In genomic region chr12:88058719-88059077, GRCh38 we compare ENCODE assay signal across 25 cellular contexts. TPM values are rescaled to one million over a fixed set of nuclear protein-coding genes. Genes with fewer than 3 reads are reported as not detected.
"Had no signal": no experiment of that assay in that cellular context is flagged by ENCODE, and none has a peak within 500 bp of the region (broad histone marks: within the 10 kb centered on the region; RNA-seq: fewer than 3 reads in every experiment).

No MANE protein-coding gene starts in this region.

- H3K4me3 Mint-ChIP-seq: activated CD4-positive, alpha-beta T cell treated with anti-CD3 and anti-CD28 coated beads for 36 hours; activated naive CD4-positive, alpha-beta T cell treated with anti-CD3 and anti-CD28 coated beads, Interleukin-2, amount 50 U/mL, for 24 hours; central memory CD8-positive, alpha-beta T cell; mesothelial cell of epicardium; naive thymus-derived CD8-positive, alpha-beta T cell; type B pancreatic cell; WTC11 had no signal

- H3K27ac Mint-ChIP-seq: activated CD4-positive, alpha-beta T cell treated with anti-CD3 and anti-CD28 coated beads for 36 hours; activated naive CD4-positive, alpha-beta T cell treated with anti-CD3 and anti-CD28 coated beads, Interleukin-2, amount 50 U/mL, for 24 hours; mesothelial cell of epicardium; type B pancreatic cell; WTC11 had no signal

- H3K27me3 Mint-ChIP-seq: activated CD4-positive, alpha-beta T cell treated with anti-CD3 and anti-CD28 coated beads for 36 hours; activated naive CD4-positive, alpha-beta T cell treated with anti-CD3 and anti-CD28 coated beads, Interleukin-2, amount 50 U/mL, for 24 hours; central memory CD8-positive, alpha-beta T cell; naive thymus-derived CD8-positive, alpha-beta T cell; type B pancreatic cell had no signal

- DNase-seq: activated CD4-positive, alpha-beta T cell treated with anti-CD3 and anti-CD28 coated beads for 36 hours; activated CD4-positive, alpha-beta T cell treated with anti-CD3 and anti-CD28 coated beads, Interleukin-2, amount 50 U/mL, for 4 hours; activated CD8-positive, alpha-beta memory T cell treated with anti-CD3 and anti-CD28 coated beads for 24 hours; activated CD8-positive, alpha-beta memory T cell treated with anti-CD3 and anti-CD28 coated beads, Interleukin-2, amount 50 U/mL, for 4 hours; activated gamma-delta T cell; effector memory CD4-positive, alpha-beta T cell; islet precursor cell; naive thymus-derived CD8-positive, alpha-beta T cell; pancreas; stimulated activated CD4-positive, alpha-beta T cell treated with anti-CD3 and anti-CD28 coated beads, Interleukin-2, amount 100 ng/mL, for 48 hours; stimulated activated CD8-positive, alpha-beta memory T cell treated with anti-CD3 and anti-CD28 coated beads, Interleukin-4, amount 100 ng/mL, for 48 hours; stimulated activated naive CD4-positive, alpha-beta T cell; T-helper 9 cell; testis had no signal

- H3K27ac ChIP-seq: ascending aorta, brain microvascular endothelial cell, gastroesophageal sphincter, pancreas, SJSA1, testis had no signal

- H3K27me3 ChIP-seq: ascending aorta, brain microvascular endothelial cell, gastroesophageal sphincter, pancreas, SJSA1, testis had no signal

- H3K9me3 Mint-ChIP-seq: activated naive CD4-positive, alpha-beta T cell treated with anti-CD3 and anti-CD28 coated beads, Interleukin-2, amount 50 U/mL, for 24 hours; central memory CD8-positive, alpha-beta T cell; mesothelial cell of epicardium; naive thymus-derived CD8-positive, alpha-beta T cell; type B pancreatic cell; WTC11 had no signal

- H3K9me3 ChIP-seq: ascending aorta, gastroesophageal sphincter, pancreas, SJSA1, testis had no signal

- H3K4me3 ChIP-seq: ascending aorta, gastroesophageal sphincter, pancreas, SJSA1, testis had no signal

- H3K4me1 Mint-ChIP-seq: WTC11 had no signal

- H3K4me1 ChIP-seq: ascending aorta, gastroesophageal sphincter, SJSA1, testis had no signal

RNA-seq across cellular contexts. Expression of gene C12orf50, which starts 29.5 kb away (rescaled TPM):
- total RNA-seq: ascending aorta, esophagus mucosa, gastroesophageal sphincter, lung microvascular endothelial cell, SJSA1, WTC11 had no signal
- polyA plus RNA-seq: naive thymus-derived CD8-positive, alpha-beta T cell; pancreas had no signal
